Comparison of ENCODE assay signal across 19 cellular contexts in genomic region chr3:40044487-40044886, GRCh38.
DNase-seq lines count a peak whose midpoint lies in the region; ATAC-seq, FAIRE-seq and TF ChIP-seq lines count a peak whose summit lies in the region.
"Had no signal": no experiment of that assay in that cellular context is flagged by ENCODE, and none has a peak within 500 bp of the region (broad histone marks: within the 10 kb centered on the region; RNA-seq: fewer than 3 reads in every experiment).

No MANE protein-coding gene starts in this region.

- ATAC-seq in activated naive CD8-positive, alpha-beta T cell treated with anti-CD3 and anti-CD28 coated beads, Interleukin-2, amount 50 U/mL, for 24 hours = no peak
- ATAC-seq: left ventricle myocardium superior had no signal

- FAIRE-seq in H54 (lab: Jason Lieb, UNC) = peak; percentile 80

- no peaks in the 10 kb centered on the region for H3K36me3 Mint-ChIP-seq in activated naive CD8-positive, alpha-beta T cell treated with anti-CD3 and anti-CD28 coated beads, Interleukin-2, amount 50 U/mL, for 24 hours (ENCODE audit: low read depth)

- H3K4me3 ChIP-seq in fibroblast of pulmonary artery (replicated peaks; ENCODE audit: low read depth, low read length) (no peak overlapping the region), skeletal muscle satellite cell (ENCODE audit: low read length) (no peak overlapping the region)
- H3K4me3 ChIP-seq: SK-N-MC, testis had no signal

- TF ChIP-seq CTCF in fibroblast of pulmonary artery (IDR thresholded peaks at IDR 0.05; ENCODE audit: low read length, missing control alignments) = no peak

- no peaks in the 10 kb centered on the region for H3K27me3 ChIP-seq in skeletal muscle satellite cell (ENCODE audit: control insufficient read depth, insufficient read depth, low read length)
- H3K27me3 ChIP-seq: testis had no signal

- H3K9me3 Mint-ChIP-seq in activated naive CD8-positive, alpha-beta T cell treated with anti-CD3 and anti-CD28 coated beads, Interleukin-2, amount 50 U/mL, for 24 hours = no peaks in the 10 kb centered on the region
- H3K9me3 Mint-ChIP-seq: activated B cell treated with CpG ODN at 0.5 μM for 24 hours had no signal

- H3K9ac ChIP-seq in skeletal muscle satellite cell (ENCODE audit: low read depth, low read length) = no peak overlapping the region

- H3K4me1 ChIP-seq in skeletal muscle satellite cell (ENCODE audit: control insufficient read depth, insufficient read depth, low read length) = peaks cover 29% of the 10 kb centered on the region
- H3K4me1 ChIP-seq: Caco-2, testis had no signal

- DNase-seq in H54 (ENCODE audit: insufficient read length, low spot score) (no peak), T1000 (lab: John Stamatoyannopoulos, UW) (peak; percentile 20), fibroblast of pulmonary artery (ENCODE audit: low read depth) (peak; percentile 81), NCI-H774 (lab: John Stamatoyannopoulos, UW) (no peak), activated gamma-delta T cell treated with Interleukin-2 at 50 U/mL for 16 hours (no peak)
- no peak for DNase-seq in stimulated activated CD4-positive, alpha-beta T cell treated with anti-CD3 and anti-CD28 coated beads, Interleukin-4, amount 100 ng/mL, for 4 hours
- no peak for DNase-seq in activated naive CD8-positive, alpha-beta T cell treated with anti-CD3 and anti-CD28 coated beads, Interleukin-2, amount 50 U/mL, for 24 hours
- DNase-seq: activated B cell treated with CpG ODN at 0.5 μM for 24 hours; activated T-cell treated with anti-CD3 and anti-CD28 coated beads for 4 hours; Caco-2; effector CD4-positive, alpha-beta T cell; hippocampal formation; KBM-7; left ventricle myocardium superior; NCI-H1694 treated with DMSO at 0.1 percent for 48 hours; NK-92 treated with Interleukin-12 subunit alpha and Interleukin-12 subunit beta, amount 100 ng/mL, for 24 hours; testis had no signal

- H3K4me2 ChIP-seq in skeletal muscle satellite cell (ENCODE audit: low read length) = peak overlapping the region; percentile 59

- H3K27ac Mint-ChIP-seq in activated naive CD8-positive, alpha-beta T cell treated with anti-CD3 and anti-CD28 coated beads, Interleukin-2, amount 50 U/mL, for 24 hours = no peak overlapping the region
- H3K27ac Mint-ChIP-seq: activated B cell treated with CpG ODN at 0.5 μM for 24 hours had no signal

- no peaks in the 10 kb centered on the region for H3K9me3 ChIP-seq in skeletal muscle satellite cell (replicated peaks; ENCODE audit: low read length)
- H3K9me3 ChIP-seq: Caco-2, testis had no signal

- no peaks in the 10 kb centered on the region for H3K4me1 Mint-ChIP-seq in activated naive CD8-positive, alpha-beta T cell treated with anti-CD3 and anti-CD28 coated beads, Interleukin-2, amount 50 U/mL, for 24 hours
- H3K4me1 Mint-ChIP-seq: activated B cell treated with CpG ODN at 0.5 μM for 24 hours had no signal

- no peaks in the 10 kb centered on the region for H3K27me3 Mint-ChIP-seq in activated naive CD8-positive, alpha-beta T cell treated with anti-CD3 and anti-CD28 coated beads, Interleukin-2, amount 50 U/mL, for 24 hours
- H3K27me3 Mint-ChIP-seq: activated B cell treated with CpG ODN at 0.5 μM for 24 hours had no signal

- H3K36me3 ChIP-seq in skeletal muscle satellite cell (ENCODE audit: insufficient read depth, low read length) = no peaks in the 10 kb centered on the region

- TF ChIP-seq POLR2A in H54 (IDR thresholded peaks at IDR 0.05; ENCODE audit: low read depth, low read length) = no peak

- no peak overlapping the region for H3K4me3 Mint-ChIP-seq in activated naive CD8-positive, alpha-beta T cell treated with anti-CD3 and anti-CD28 coated beads, Interleukin-2, amount 50 U/mL, for 24 hours
- H3K4me3 Mint-ChIP-seq: activated B cell treated with CpG ODN at 0.5 μM for 24 hours had no signal

Comparison
In these comparisons a context has a peak if more than half of its experiments do, and no peak if none do; other contexts are left out.
1. DNase-seq: peak in T1000 (single experiment) and fibroblast of pulmonary artery (single experiment); none in H54 (single experiment), stimulated activated CD4-positive, alpha-beta T cell treated with anti-CD3 and anti-CD28 coated beads, Interleukin-4, amount 100 ng/mL, for 4 hours (0 of 2), activated naive CD8-positive, alpha-beta T cell treated with anti-CD3 and anti-CD28 coated beads, Interleukin-2, amount 50 U/mL, for 24 hours (single experiment), NCI-H774 (single experiment) and activated gamma-delta T cell treated with Interleukin-2 at 50 U/mL for 16 hours (single experiment).